14 cellular contexts compared by ENCODE assay signal in genomic region chr14:59358774-59359173, GRCh38.
DNase-seq lines count a peak whose midpoint lies in the region; ATAC-seq and TF ChIP-seq lines count a peak whose summit lies in the region.
"Had no signal": no experiment of that assay in that cellular context is flagged by ENCODE, and none has a peak within 500 bp of the region (broad histone marks: within the 10 kb centered on the region; RNA-seq: fewer than 3 reads in every experiment).

No MANE protein-coding gene starts in this region.

- H3K4me2 ChIP-seq in parathyroid adenoma (ENCODE audit: low read length) = no peak overlapping the region
- H3K4me2 ChIP-seq: SK-N-SH had no signal

- DNase-seq in heart right ventricle (no peak), Right ventricle myocardium inferior (ENCODE audit: missing footprints) (no peak), epithelial cell of esophagus (ENCODE audit: low read depth) (peak; percentile 47), AG20443 (ENCODE audit: low spot score) (no peak), posterior vena cava (ENCODE audit: low spot score) (no peak)
- no peak for DNase-seq in activated T-cell treated with anti-CD3 and anti-CD28 coated beads, Interleukin-2, amount 50 U/mL, for 48 hours
- DNase-seq in stimulated activated naive CD4-positive, alpha-beta T cell (lab: John Stamatoyannopoulos, UW) = no peak
- DNase-seq: activated CD4-positive, alpha-beta memory T cell treated with anti-CD3 and anti-CD28 coated beads, Interleukin-2, amount 10 ng/mL, durations not matched to agents 7 days and 5 days; CD4-positive, alpha-beta T cell; NCI-H1436 treated with DMSO at 0.1 percent for 48 hours had no signal

- no peaks in the 10 kb centered on the region for H3K9me3 ChIP-seq in heart right ventricle
- no peaks in the 10 kb centered on the region for H3K9me3 ChIP-seq in parathyroid adenoma (ENCODE audit: control insufficient read depth, low read length)
- H3K9me3 ChIP-seq: prostate gland, SK-N-SH had no signal

- H2AFZ ChIP-seq in parathyroid adenoma = no peak overlapping the region

- H3K79me2 ChIP-seq in parathyroid adenoma = no peaks in the 10 kb centered on the region

- H3K36me3 ChIP-seq in heart right ventricle (peaks cover 0 to 59% (median 32%) of the 10 kb centered on the region in 9 donors), parathyroid adenoma (ENCODE audit: control insufficient read depth, insufficient read depth, low read length) (no peaks in the 10 kb centered on the region)
- H3K36me3 ChIP-seq: prostate gland had no signal

- H3K27ac ChIP-seq in heart right ventricle = peak overlapping the region; percentile 68 to 91 (median 86)
- peak overlapping the region; percentile 94 for H3K27ac ChIP-seq in parathyroid adenoma

- H3K27me3 ChIP-seq in heart right ventricle (no peaks in the 10 kb centered on the region), parathyroid adenoma (ENCODE audit: control insufficient read depth, insufficient read depth, low read length) (no peaks in the 10 kb centered on the region)

- H3K4me3 ChIP-seq in heart right ventricle (no peak overlapping the region), epithelial cell of esophagus (ENCODE audit: low read length) (no peak overlapping the region), parathyroid adenoma (ENCODE audit: low read depth, low read length) (no peak overlapping the region)
- H3K4me3 ChIP-seq: prostate gland had no signal

- no peak overlapping the region for H3K9ac ChIP-seq in parathyroid adenoma
- H3K9ac ChIP-seq: SK-N-SH had no signal

- no peak for TF ChIP-seq CTCF in heart right ventricle (IDR thresholded peaks at IDR 0.05)
- TF ChIP-seq CTCF in epithelial cell of esophagus (IDR thresholded peaks at IDR 0.05; ENCODE audit: insufficient read depth, low read depth, low read length, missing control alignments) = no peak
- TF ChIP-seq CTCF in parathyroid adenoma (IDR thresholded peaks at IDR 0.05) = no peak

- ATAC-seq in heart right ventricle (no peak), Right ventricle myocardium inferior (no peak)
- ATAC-seq: activated T-helper 17 cell treated with anti-CD3 and anti-CD28 coated beads, Interleukin-2, amount 50 U/mL, for 72 hours had no signal

- intact Hi-C loops in heart right ventricle (cut with DNase I) (loop anchor here in 2 of 10 donors (2.0 kb wide), 2 partner anchors 16 to 26 kb away; no protein-coding TSS in a partner anchor), Right ventricle myocardium inferior (cut with DNase I) (loop anchor here (2.0 kb wide), 1 partner anchor 70 kb away; no protein-coding TSS in a partner anchor), posterior vena cava (cut with DNase I) (no loop called here)

- peaks cover 10 to 86% (median 65%) of the 10 kb centered on the region in 9 donors for H3K4me1 ChIP-seq in heart right ventricle
- peaks cover 87% of the 10 kb centered on the region for H3K4me1 ChIP-seq in parathyroid adenoma

- 48 to 85% methylated on average over 2 of the region's 2 CpGs for WGBS in heart right ventricle, 2 donors
